28 cellular contexts compared by ENCODE assay signal in genomic region chr1:176766779-176767178, GRCh38.
"Had no signal": no experiment of that assay in that cellular context is flagged by ENCODE, and none has a peak within 500 bp of the region (broad histone marks: within the 10 kb centered on the region; RNA-seq: fewer than 3 reads in every experiment).

No MANE protein-coding gene starts in this region.

- H3K36me3 ChIP-seq: colonic mucosa, esophagus muscularis mucosa, esophagus squamous epithelium, gastrocnemius medialis, gastroesophageal sphincter, heart left ventricle, heart right ventricle had no signal

- H3K9me3 ChIP-seq: colonic mucosa, esophagus muscularis mucosa, esophagus squamous epithelium, gastrocnemius medialis, gastroesophageal sphincter, heart left ventricle, heart right ventricle had no signal

- H3K27ac ChIP-seq: colonic mucosa, coronary artery, dorsolateral prefrontal cortex, epithelial cell of prostate, esophagus muscularis mucosa, esophagus squamous epithelium, foreskin keratinocyte, gastrocnemius medialis, gastroesophageal sphincter, heart left ventricle, heart right ventricle had no signal

- H3K4me3 Mint-ChIP-seq: dendritic cell treated with granulocyte-macrophage colony-stimulating factor and Interleukin-4, amounts not matched to agents 40 ng/mL and 50 ng/mL, for 4 days; endodermal cell had no signal

- FAIRE-seq: colon, endometrium, endothelial cell of umbilical vein, frontal cortex had no signal

- DNase-seq: colonic mucosa; cortex of kidney; dermis blood vessel endothelial cell; dorsolateral prefrontal cortex; effector CD4-positive, alpha-beta T cell; effector CD8-positive, alpha-beta T cell; effector memory CD4-positive, alpha-beta T cell; endodermal cell; erythroblast; esophagus squamous epithelium; foreskin fibroblast; foreskin keratinocyte; foreskin melanocyte; gastrocnemius medialis; glutamatergic neuron; head of caudate nucleus; heart left ventricle; heart right ventricle had no signal

- H3K4me3 ChIP-seq: colonic mucosa, coronary artery, dorsolateral prefrontal cortex, esophagus muscularis mucosa, esophagus squamous epithelium, gastrocnemius medialis, gastroesophageal sphincter, heart left ventricle, heart right ventricle had no signal

- ATAC-seq: esophagus mucosa, foreskin keratinocyte, gastrocnemius medialis, gastroesophageal sphincter, heart left ventricle, heart right ventricle had no signal

- H3K27me3 ChIP-seq: colonic mucosa, dorsolateral prefrontal cortex, esophagus muscularis mucosa, esophagus squamous epithelium, foreskin keratinocyte, gastrocnemius medialis, heart left ventricle, heart right ventricle had no signal

- H3K9me3 Mint-ChIP-seq: dendritic cell treated with granulocyte-macrophage colony-stimulating factor and Interleukin-4, amounts not matched to agents 40 ng/mL and 50 ng/mL, for 4 days; endodermal cell had no signal

- H3K27ac Mint-ChIP-seq: dendritic cell treated with granulocyte-macrophage colony-stimulating factor and Interleukin-4, amounts not matched to agents 40 ng/mL and 50 ng/mL, for 4 days; endodermal cell had no signal

- H3K27me3 Mint-ChIP-seq: dendritic cell treated with granulocyte-macrophage colony-stimulating factor and Interleukin-4, amounts not matched to agents 40 ng/mL and 50 ng/mL, for 4 days had no signal

- H3K4me1 ChIP-seq: colonic mucosa, esophagus muscularis mucosa, esophagus squamous epithelium, foreskin keratinocyte, gastrocnemius medialis, gastroesophageal sphincter, heart left ventricle, heart right ventricle had no signal
